ENCODE assay signal across 20 cellular contexts in genomic region chr10:46415291-46415690, GRCh38. TPM values are rescaled to one million over a fixed set of nuclear protein-coding genes. Genes with fewer than 3 reads are reported as not detected.
"Had no signal": no experiment of that assay in that cellular context is flagged by ENCODE, and none has a peak within 500 bp of the region (broad histone marks: within the 10 kb centered on the region; RNA-seq: fewer than 3 reads in every experiment).

No MANE protein-coding gene starts in this region.

RNA-seq across cellular contexts. Expression of gene ANXA8L1, which starts 39.7 kb away (rescaled TPM):
- total RNA-seq: dermis blood vessel endothelial cell, endothelial cell of umbilical vein, fibroblast of lung, kidney, natural killer cell, occipital lobe, renal cortical epithelial cell had no signal
- polyA plus RNA-seq: endothelial cell of umbilical vein, neural cell, psoas muscle had no signal

RNA-seq across cellular contexts. Expression of gene NPY4R, which starts 50.5 kb away (rescaled TPM):
- total RNA-seq: dermis blood vessel endothelial cell, endothelial cell of umbilical vein, epithelial cell of proximal tubule, esophagus muscularis mucosa, fibroblast of lung, gastroesophageal sphincter, heart left ventricle, kidney, left lobe of liver, liver, mononuclear cell, natural killer cell, occipital lobe, psoas muscle, spleen had no signal
- polyA plus RNA-seq: endothelial cell of umbilical vein, foreskin keratinocyte, heart left ventricle, liver, neural cell, ovary, spleen, urinary bladder had no signal
